In genomic region chr18:68509902-68510301, GRCh38 we compare ENCODE assay signal across 16 cellular contexts.
DNase-seq lines count a peak whose midpoint lies in the region; TF ChIP-seq lines count a peak whose summit lies in the region.
"Had no signal": no experiment of that assay in that cellular context is flagged by ENCODE, and none has a peak within 500 bp of the region (broad histone marks: within the 10 kb centered on the region; RNA-seq: fewer than 3 reads in every experiment).

No MANE protein-coding gene starts in this region.

- no peaks in the 10 kb centered on the region for H3K27me3 ChIP-seq in adipocyte (replicated peaks; ENCODE audit: control insufficient read depth, insufficient read depth, low read length)

- no peak overlapping the region for H3K4me3 ChIP-seq in adipocyte (ENCODE audit: low read length)
- no peak overlapping the region for H3K4me3 ChIP-seq in fibroblast of the aortic adventitia (ENCODE audit: low read depth, low read length)
- H3K4me3 ChIP-seq: A549, GM23338 had no signal

- TF ChIP-seq CTCF in fibroblast of the aortic adventitia (IDR thresholded peaks at IDR 0.05; ENCODE audit: insufficient read depth, low read length): no peak

- H3K4me1 ChIP-seq in adipocyte (ENCODE audit: control insufficient read depth, insufficient read depth, low read length): no peaks in the 10 kb centered on the region
- H3K4me1 ChIP-seq: A549 had no signal

- no peak overlapping the region for H3K9ac ChIP-seq in adipocyte (ENCODE audit: low read length)

- DNase-seq in SK-N-DZ (ENCODE audit: low spot score) (peak; percentile 82), adipocyte (ENCODE audit: low read depth) (peak; percentile 67), fibroblast of the aortic adventitia (ENCODE audit: low read depth) (peak; percentile 12), GM19240 (ENCODE audit: insufficient read length, low spot score) (no peak), NCI-H2081 (lab: John Stamatoyannopoulos, UW) (no peak)
- no peak for DNase-seq in activated CD4-positive, alpha-beta T cell treated with anti-CD3 and anti-CD28 coated beads for 48 hours
- DNase-seq: 8988T; ACHN; Calu3; CD4-positive, alpha-beta memory T cell; COR-L47; DMS53; DMS79 treated with DMSO at 0.1 percent for 48 hours; H9 had no signal

- H3K9me3 ChIP-seq in adipocyte (ENCODE audit: control insufficient read depth, low read length): no peaks in the 10 kb centered on the region
- H3K9me3 ChIP-seq: A549 had no signal

- no peaks in the 10 kb centered on the region for H3K36me3 ChIP-seq in adipocyte (ENCODE audit: control insufficient read depth, insufficient read depth, low read length, severe bottlenecking)

Comparison
In these comparisons a context has a peak if more than half of its experiments do, and no peak if none do; other contexts are left out.
1. DNase-seq: peak in SK-N-DZ (single experiment), adipocyte (single experiment) and fibroblast of the aortic adventitia (single experiment); none in GM19240 (single experiment), NCI-H2081 (0 of 2) and activated CD4-positive, alpha-beta T cell treated with anti-CD3 and anti-CD28 coated beads for 48 hours (single experiment).